8 cellular contexts compared by ENCODE assay signal in genomic region chr21:7745100-7745450, GRCh38.
A peak's percentile ranks its signal among the peaks of the same experiment; 100 is the strongest.
DNase-seq lines count a peak whose midpoint lies in the region; ATAC-seq, FAIRE-seq and TF ChIP-seq lines count a peak whose summit lies in the region.
"Not testable (repeated sequence)": the region's sequence is repeated elsewhere in the genome, so short reads cannot be mapped to it uniquely, and the experiment has no call there.

No MANE protein-coding gene starts in this region.

- not testable (repeated sequence) for H3K4me1 ChIP-seq in pancreas

- H3K27me3 ChIP-seq in CD4-positive, alpha-beta T cell (ENCODE audit: control insufficient read depth, insufficient read depth, low read length); pancreas: not testable (repeated sequence)

- WGBS in pancreas, 2 donors: no CpG with 5 or more reads among the region's 33 CpGs

- not testable (repeated sequence) for H3K4me3 ChIP-seq in pancreas

- intact Hi-C loops in CD4-positive, alpha-beta T cell (cut with DNase I, micrococcal nuclease); Right ventricle myocardium inferior (cut with DNase I); pancreas (cut with DNase I): not testable (repeated sequence)

- ATAC-seq in CD4-positive, alpha-beta T cell (ENCODE audit: poor library complexity): peak; percentile 60
- ATAC-seq in GM19035 (IDR thresholded peaks at IDR 0.05; ENCODE audit: unreplicated experiment): peak; percentile 71
- ATAC-seq in GM21528 (IDR thresholded peaks at IDR 0.05; ENCODE audit: low FRiP score, unreplicated experiment): peak; percentile 83
- peak; percentile 58 for ATAC-seq in HG02870 (IDR thresholded peaks at IDR 0.05; ENCODE audit: unreplicated experiment)
- ATAC-seq in HG03280 (IDR thresholded peaks at IDR 0.05; ENCODE audit: unreplicated experiment): peak; percentile 76
- peak; percentile 78 for ATAC-seq in T-helper 17 cell
- ATAC-seq in Right ventricle myocardium inferior: peak; percentile 55
- ATAC-seq in pancreas: peak; percentile 73 to 85 (median 81)

- CTCF ChIA-PET in CD4-positive, alpha-beta T cell (lab: Charles Lee): not testable (repeated sequence)

- not testable (repeated sequence) for H3K27me3 Mint-ChIP-seq in CD4-positive, alpha-beta T cell; T-helper 17 cell

- not testable (repeated sequence) for H3K9me3 ChIP-seq in CD4-positive, alpha-beta T cell (ENCODE audit: control insufficient read depth, low read length); T-helper 17 cell (ENCODE audit: control insufficient read depth, low read length, poor library complexity, severe bottlenecking); pancreas

- H3K27ac ChIP-seq in CD4-positive, alpha-beta T cell (ENCODE audit: low read depth, low read length); pancreas: not testable (repeated sequence)

- not testable (repeated sequence) for H3K9me3 Mint-ChIP-seq in CD4-positive, alpha-beta T cell

- H3K4me3 Mint-ChIP-seq in CD4-positive, alpha-beta T cell; T-helper 17 cell: not testable (repeated sequence)

- not testable (repeated sequence) for H3K36me3 Mint-ChIP-seq in CD4-positive, alpha-beta T cell (ENCODE audit: low read depth); T-helper 17 cell (ENCODE audit: low read depth)

- POLR2A ChIA-PET in CD4-positive, alpha-beta T cell (lab: Charles Lee): not testable (repeated sequence)

- DNase-seq in CD4-positive, alpha-beta T cell; T-helper 17 cell; Right ventricle myocardium inferior (ENCODE audit: missing footprints); pancreas: not testable (repeated sequence)

- TF ChIP-seq CTCF in CD4-positive, alpha-beta T cell (IDR thresholded peaks at IDR 0.05); pancreas (IDR thresholded peaks at IDR 0.05): not testable (repeated sequence)

- H3K4me1 Mint-ChIP-seq in CD4-positive, alpha-beta T cell (ENCODE audit: low read depth); T-helper 17 cell: not testable (repeated sequence)

- FAIRE-seq in pancreas (lab: Jason Lieb, UNC): not testable (repeated sequence)

- not testable (repeated sequence) for H3K27ac Mint-ChIP-seq in CD4-positive, alpha-beta T cell; T-helper 17 cell

- not testable (repeated sequence) for H3K36me3 ChIP-seq in pancreas
